Comparison of ENCODE assay signal across 10 cellular contexts in the genomic region with DNA sequence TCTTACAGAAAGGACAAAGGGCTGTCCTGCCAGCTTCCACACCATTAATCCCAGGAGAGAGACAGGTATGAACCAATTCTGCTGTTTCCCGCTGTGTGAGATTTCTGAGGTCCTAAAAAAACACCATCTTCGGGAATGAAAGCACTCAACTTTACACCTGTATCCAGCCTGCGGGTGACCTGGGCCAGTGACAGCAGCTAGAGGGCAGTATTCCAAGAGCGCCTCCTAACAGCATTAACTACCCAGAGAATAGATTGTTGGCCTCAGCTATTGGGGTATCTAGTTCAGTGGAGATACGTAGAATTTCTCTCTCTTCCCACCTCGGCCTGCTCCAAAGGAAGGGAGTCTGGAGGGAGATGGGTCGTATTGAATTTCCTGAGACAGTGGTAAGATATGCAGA. TPM values are rescaled to one million over a fixed set of nuclear protein-coding genes. Genes with fewer than 3 reads are reported as not detected.
DNase-seq lines count a peak whose midpoint lies in the region; ATAC-seq, FAIRE-seq and TF ChIP-seq lines count a peak whose summit lies in the region.
"Had no signal": no experiment of that assay in that cellular context is flagged by ENCODE, and none has a peak within 500 bp of the region (broad histone marks: within the 10 kb centered on the region; RNA-seq: fewer than 3 reads in every experiment).

No MANE protein-coding gene starts in this region.

- 81% methylated on average over 7 of the region's 7 CpGs for WGBS in GM12878 (ENCODE audit: insufficient coverage, insufficient replicate concordance, low lambda C conversion rate, missing lambda C conversion rate)

- RAD21 ChIA-PET in HCT116 (lab: Charles Lee; ENCODE audit: low non-redundant PET in 1 of 2, low total read pairs in 2 of 2, uncharacterized antibody in 2 of 2, unreplicated experiment in 2 of 2): no interaction called here
- RAD21 ChIA-PET in GM12878 (lab: Charles Lee; ENCODE audit: unreplicated experiment): interaction anchor here (1.1 kb wide), 1 partner anchor 21 kb away, joined by 3 read pairs; no protein-coding TSS in a partner anchor

- no peaks in the 10 kb centered on the region for H3K9me2 ChIP-seq in HCT116 (ENCODE audit: insufficient read depth)

- H3K9me3 ChIP-seq in HCT116 (ENCODE audit: control insufficient read depth in 1 of 2, insufficient read depth in 1 of 2, low read depth in 1 of 2, low read length in 2 of 2): no peaks in the 10 kb centered on the region
- H3K9me3 ChIP-seq in GM12878 (replicated peaks; ENCODE audit: control insufficient read depth, insufficient read depth, low read length): no peaks in the 10 kb centered on the region
- H3K9me3 ChIP-seq: gastrocnemius medialis had no signal

- TF ChIP-seq CTCF in CD14-positive monocyte (IDR thresholded peaks at IDR 0.05) (peak; percentile 23), HCT116 (IDR thresholded peaks at IDR 0.05 in 2 of 3, conservative IDR thresholded peaks at IDR 0.05 in 1 of 3; ENCODE audit: borderline replicate concordance in 1 of 3, insufficient read depth in 1 of 3, low read depth in 2 of 3, low read length in 2 of 3) (peak; percentile 52 to 84 (median 81); a peak in 5 of 6 replicates), GM12878 (IDR thresholded peaks at IDR 0.05 in 2 of 3, conservative IDR thresholded peaks at IDR 0.05 in 1 of 3; ENCODE audit: control insufficient read depth in 2 of 3, extremely low read depth in 1 of 3, insufficient read depth in 1 of 3, low read depth in 3 of 3, low read length in 3 of 3) (peak; percentile 35 to 46 (median 43)), kidney epithelial cell (IDR thresholded peaks at IDR 0.05; ENCODE audit: insufficient read depth, low read length, poor library complexity, severe bottlenecking) (peak; percentile 63)

- in situ Hi-C loops in GM12878 (cut with MboI): no loop called here

- no peaks in the 10 kb centered on the region for H3K27me3 Mint-ChIP-seq in CD14-positive monocyte (ENCODE audit: low read depth in 3 of 3)
- H3K27me3 Mint-ChIP-seq in activated T-cell treated with anti-CD3 and anti-CD28 coated beads, Interleukin-2, amount 50 U/mL, for 4 hours (ENCODE audit: low read depth): no peaks in the 10 kb centered on the region

- no peak for FAIRE-seq in GM12878 (lab: Jason Lieb, UNC)

- TF ChIP-seq POLR2A in HCT116 (IDR thresholded peaks at IDR 0.05; ENCODE audit: borderline replicate concordance, extremely low read depth, insufficient read depth, insufficient read length) (no peak), GM12878 (IDR thresholded peaks at IDR 0.05; ENCODE audit: low read depth, low read length) (no peak)

- no peak overlapping the region for H3K4me3 ChIP-seq in HCT116 (replicated peaks in 1 of 2; ENCODE audit: low read depth in 1 of 2, low read length in 2 of 2)
- H3K4me3 ChIP-seq in GM12878: no peak overlapping the region
- H3K4me3 ChIP-seq in kidney epithelial cell (ENCODE audit: low read depth, low read length): no peak overlapping the region
- H3K4me3 ChIP-seq: gastrocnemius medialis had no signal

- CTCF ChIA-PET in HCT116 (lab: Charles Lee): interaction anchor here (0.7 to 1.7 kb wide), 7 partner anchors 9 to 342 kb away, joined by 3 to 5 read pairs (median 3); no protein-coding TSS in a partner anchor
- CTCF ChIA-PET in GM12878 (lab: Yijun Ruan, JAX): interaction anchor here (0.9 to 2.3 kb wide), 8 partner anchors 9 to 457 kb away, joined by 3 to 10 read pairs (median 4); no protein-coding TSS in a partner anchor

- no peak overlapping the region for H3K4me3 Mint-ChIP-seq in CD14-positive monocyte
- no peak overlapping the region for H3K4me3 Mint-ChIP-seq in activated T-cell treated with anti-CD3 and anti-CD28 coated beads, Interleukin-2, amount 50 U/mL, for 4 hours

- H3K9ac ChIP-seq in HCT116 (ENCODE audit: low read length): no peak overlapping the region
- no peak overlapping the region for H3K9ac ChIP-seq in GM12878 (ENCODE audit: control insufficient read depth, insufficient read depth, low read length)

- H2AFZ ChIP-seq in HCT116 (ENCODE audit: low read depth, low read length, poor library complexity, severe bottlenecking) (no peak overlapping the region), GM12878 (ENCODE audit: control insufficient read depth, low read depth, low read length) (no peak overlapping the region)

- H3K36me3 Mint-ChIP-seq in CD14-positive monocyte: peaks cover 29 to 64% of the 10 kb centered on the region in 2 donors
- peaks cover 1% of the 10 kb centered on the region for H3K36me3 Mint-ChIP-seq in activated T-cell treated with anti-CD3 and anti-CD28 coated beads, Interleukin-2, amount 50 U/mL, for 4 hours (ENCODE audit: insufficient read depth)

- intact Hi-C loops in CD14-positive monocyte (cut with micrococcal nuclease): no loop called here
- intact Hi-C loops in HCT116 (cut with micrococcal nuclease): no loop called here
- intact Hi-C loops in GM12878 (cut with micrococcal nuclease; ENCODE audit: unreplicated experiment): no loop called here

- H3K27ac ChIP-seq in HCT116 (ENCODE audit: low read depth, low read length) (no peak overlapping the region), GM12878 (ENCODE audit: control insufficient read depth, insufficient read depth) (no peak overlapping the region)
- H3K27ac ChIP-seq: gastrocnemius medialis had no signal

- POLR2A ChIA-PET in HCT116 (lab: Charles Lee): no interaction called here
- POLR2A ChIA-PET in GM12878 (lab: Charles Lee): interaction anchor here (0.5 to 0.6 kb wide), 3 partner anchors 574 to 652 kb away, joined by 3 read pairs; no protein-coding TSS in a partner anchor

- DNase-seq in CD14-positive monocyte (ENCODE audit: low spot score) (no peak), HCT116 (ENCODE audit: low read depth, low spot score) (no peak), GM12878 (ENCODE audit: low read depth, low spot score) (no peak), kidney epithelial cell (ENCODE audit: low read depth) (no peak), NCI-H1092 (lab: John Stamatoyannopoulos, UW) (no peak), HK-2 (ENCODE audit: unreplicated experiment) (no peak)
- no peak for DNase-seq in stimulated activated naive CD8-positive, alpha-beta T cell treated with anti-CD3 and anti-CD28 coated beads, Interleukin-15, Interleukin-2, amounts not matched to agents 100 U/mL and 50 U/mL, for 24 hours
- no peak for DNase-seq in activated T-cell treated with anti-CD3 and anti-CD28 coated beads, Interleukin-2, amount 50 U/mL, for 4 hours
- DNase-seq: gastrocnemius medialis, NCI-H2171 had no signal

- H3K27ac Mint-ChIP-seq in CD14-positive monocyte: no peak overlapping the region

- ATAC-seq in HCT116: peak; percentile 73
- ATAC-seq in GM12878: peak; percentile 62
- no peak for ATAC-seq in stimulated activated naive CD8-positive, alpha-beta T cell treated with anti-CD3 and anti-CD28 coated beads, Interleukin-15, Interleukin-2, amounts not matched to agents 100 U/mL and 50 U/mL, for 24 hours
- no peak for ATAC-seq in activated T-cell treated with anti-CD3 and anti-CD28 coated beads, Interleukin-2, amount 50 U/mL, for 4 hours
- ATAC-seq: gastrocnemius medialis had no signal

- H4K20me1 ChIP-seq in HCT116 (ENCODE audit: insufficient read depth) (peaks cover 3% of the 10 kb centered on the region; the same call in 1 of the 2 replicates), GM12878 (ENCODE audit: control insufficient read depth, insufficient read depth) (no peaks in the 10 kb centered on the region)

- H3K4me2 ChIP-seq in HCT116 (ENCODE audit: low read length) (no peak overlapping the region), GM12878 (ENCODE audit: control insufficient read depth, insufficient read depth) (no peak overlapping the region)

- no peaks in the 10 kb centered on the region for H3K4me1 Mint-ChIP-seq in CD14-positive monocyte
- no peaks in the 10 kb centered on the region for H3K4me1 Mint-ChIP-seq in activated T-cell treated with anti-CD3 and anti-CD28 coated beads, Interleukin-2, amount 50 U/mL, for 4 hours (ENCODE audit: low read depth)

- no peak for TF ChIP-seq EP300 in GM12878 (IDR thresholded peaks at IDR 0.05; ENCODE audit: borderline replicate concordance in 1 of 2, control insufficient read depth in 1 of 2, low read depth in 2 of 2, low read length in 2 of 2)

- H3K36me3 ChIP-seq in HCT116 (ENCODE audit: control insufficient read depth in 1 of 2, insufficient read depth in 2 of 2, low read length in 2 of 2) (peaks cover 9 to 12% of the 10 kb centered on the region in 2 experiments; a peak in 3 of 4 replicates), GM12878 (ENCODE audit: control insufficient read depth in 2 of 2, insufficient read depth in 2 of 2, low read length in 1 of 2) (peaks cover 3 to 9% of the 10 kb centered on the region in 2 experiments; a peak in 3 of 4 replicates), kidney epithelial cell (ENCODE audit: control insufficient read depth, insufficient read depth, low read length) (no peaks in the 10 kb centered on the region)
- H3K36me3 ChIP-seq: gastrocnemius medialis had no signal

- SMC1A ChIA-PET in GM12878 (lab: Charles Lee; ENCODE audit: uncharacterized antibody, unreplicated experiment): interaction anchor here (0.9 to 1.1 kb wide), 2 partner anchors 12 to 65 kb away, joined by 3 read pairs; no protein-coding TSS in a partner anchor

- no peaks in the 10 kb centered on the region for H3K9me3 Mint-ChIP-seq in CD14-positive monocyte
- no peaks in the 10 kb centered on the region for H3K9me3 Mint-ChIP-seq in activated T-cell treated with anti-CD3 and anti-CD28 coated beads, Interleukin-2, amount 50 U/mL, for 4 hours

- no TSS peak for BruUV-seq in HCT116 (replicated peaks; lab: Mats Ljungman, UMichigan)
- no TSS peak for BruUV-seq in GM12878 (replicated peaks; lab: Mats Ljungman, UMichigan)

- TF ChIP-seq RAD21 in HCT116 (IDR thresholded peaks at IDR 0.05; ENCODE audit: low read depth) (peak; percentile 45), GM12878 (IDR thresholded peaks at IDR 0.05; ENCODE audit: insufficient read depth, low read depth, low read length) (no peak)

- H3K4me1 ChIP-seq in HCT116 (ENCODE audit: control insufficient read depth in 1 of 2, insufficient read depth in 2 of 2, low read length in 2 of 2) (no peaks in the 10 kb centered on the region), GM12878 (ENCODE audit: control insufficient read depth, insufficient read depth, low read length) (no peaks in the 10 kb centered on the region)
- H3K4me1 ChIP-seq: gastrocnemius medialis had no signal

- H3K79me2 ChIP-seq in HCT116 (ENCODE audit: insufficient read depth, low read length) (no peaks in the 10 kb centered on the region), GM12878 (ENCODE audit: control insufficient read depth, insufficient read depth, low read length) (no peaks in the 10 kb centered on the region)

- H3K27me3 ChIP-seq in HCT116 (ENCODE audit: insufficient read depth, low read length): no peaks in the 10 kb centered on the region
- no peaks in the 10 kb centered on the region for H3K27me3 ChIP-seq in GM12878 (replicated peaks in 1 of 2; ENCODE audit: control insufficient read depth in 2 of 2, insufficient read depth in 2 of 2, low read length in 1 of 2)
- H3K27me3 ChIP-seq in kidney epithelial cell (ENCODE audit: control insufficient read depth, insufficient read depth, low read length): no peaks in the 10 kb centered on the region
- H3K27me3 ChIP-seq: gastrocnemius medialis had no signal

RNA-seq across cellular contexts. Expression of gene WDR76, which starts 55.1 kb away (rescaled TPM):
- polyA plus RNA-seq in CD14-positive monocyte: under 1 TPM; 0.40 to 0.91 TPM
- 33.0 TPM for total RNA-seq in HCT116 (2021; ENCODE audit: unreplicated experiment)
- 6.7 and 10.5 TPM in 2 replicates for polyA plus RNA-seq in HCT116 (2012)
- total RNA-seq in GM12878 (2013; cell fraction: nucleolus; rRNA removed): 55.7 and 69.0 TPM in 2 replicates
- 41.9 and 49.5 TPM in 2 replicates for total RNA-seq in GM12878 (2014; rRNA removed)
- total RNA-seq in GM12878 (2014; rRNA removed; fragmentation: Illumina TruSeq; extraction: Trizol): 59.7 and 63.2 TPM in 2 replicates
- 43.0 and 46.7 TPM in 2 replicates for total RNA-seq in GM12878 (2021)
- 7.9 TPM for polyA plus RNA-seq in GM12878 (2011; ENCODE audit: low read depth)
- 30.3 and 39.2 TPM in 2 replicates for polyA plus RNA-seq in GM12878 (2011; rRNA removed)
- 14.3 and 16.0 TPM in 2 replicates for polyA plus RNA-seq in GM12878 (2011; cell fraction: cytosol; rRNA removed)
- 11.8 and 18.0 TPM in 2 replicates for polyA plus RNA-seq in GM12878 (2011; cell fraction: nucleus; rRNA removed)
- 12.3 and 16.4 TPM in 2 replicates for polyA plus RNA-seq in GM12878 (2012)
- polyA plus RNA-seq in GM12878 (2014; fragmentation: Illumina TruSeq; extraction: Trizol): 58.3 and 74.3 TPM in 2 replicates
- polyA plus RNA-seq in GM12878 (2014; fragmentation: Nextera tagmentation; extraction: Ambion mirVana): 10 to 100 TPM in 1 of 2 experiments, 1 to 10 TPM in 1; 8.0 to 20.9 TPM
- 28.3 and 38.8 TPM in 2 replicates for polyA plus RNA-seq in GM12878 (2014; rRNA removed)
- polyA plus RNA-seq in GM12878 (2016; fragmentation: Nextera tagmentation; extraction: Ambion mirVana): 10 to 100 TPM; 22.0 to 27.4 TPM
- 28.0 and 28.6 TPM in 2 replicates for polyA minus RNA-seq in GM12878 (2011; rRNA and poly(A)+ RNA removed)
- 12.7 and 15.3 TPM in 2 replicates for polyA minus RNA-seq in GM12878 (2011; cell fraction: cytosol; rRNA and poly(A)+ RNA removed)
- 7.5 and 9.0 TPM in 2 replicates for polyA minus RNA-seq in GM12878 (2011; cell fraction: nucleus; rRNA and poly(A)+ RNA removed)
- 2.1 and 4.5 TPM in 2 replicates for total RNA-seq in kidney epithelial cell
- total RNA-seq in activated T-cell treated with anti-CD3 and anti-CD28 coated beads, Interleukin-2, amount 50 U/mL, for 4 hours: 10 to 100 TPM; 37.1 to 44.8 (median 39.2) TPM

RNA-seq across cellular contexts. Expression of gene MFAP1, which starts 57.5 kb away (rescaled TPM):
- 1 to 10 TPM; 3.7 TPM for polyA plus RNA-seq in CD14-positive monocyte
- total RNA-seq in HCT116 (2021; ENCODE audit: unreplicated experiment): 32.7 TPM
- 21.2 and 26.6 TPM in 2 replicates for polyA plus RNA-seq in HCT116 (2012)
- 23.9 and 25.1 TPM in 2 replicates for total RNA-seq in GM12878 (2013; cell fraction: nucleolus; rRNA removed)
- 24.5 and 33.1 TPM in 2 replicates for total RNA-seq in GM12878 (2014; rRNA removed)
- total RNA-seq in GM12878 (2014; rRNA removed; fragmentation: Illumina TruSeq; extraction: Trizol): 61.5 and 66.1 TPM in 2 replicates
- total RNA-seq in GM12878 (2021): 35.8 and 37.0 TPM in 2 replicates
- 31.1 TPM for polyA plus RNA-seq in GM12878 (2011; ENCODE audit: low read depth)
- 43.1 and 57.9 TPM in 2 replicates for polyA plus RNA-seq in GM12878 (2011; rRNA removed)
- polyA plus RNA-seq in GM12878 (2011; cell fraction: cytosol; rRNA removed): 26.9 and 28.4 TPM in 2 replicates
- polyA plus RNA-seq in GM12878 (2011; cell fraction: nucleus; rRNA removed): 20.4 and 30.3 TPM in 2 replicates
- polyA plus RNA-seq in GM12878 (2012): 31.3 and 39.7 TPM in 2 replicates
- polyA plus RNA-seq in GM12878 (2014; fragmentation: Illumina TruSeq; extraction: Trizol): 67.3 and 72.4 TPM in 2 replicates
- 10 to 100 TPM; 34.9 to 51.6 TPM for polyA plus RNA-seq in GM12878 (2014; fragmentation: Nextera tagmentation; extraction: Ambion mirVana)
- 23.9 and 33.0 TPM in 2 replicates for polyA plus RNA-seq in GM12878 (2014; rRNA removed)
- 10 to 100 TPM; 54.8 to 58.6 TPM for polyA plus RNA-seq in GM12878 (2016; fragmentation: Nextera tagmentation; extraction: Ambion mirVana)
- polyA minus RNA-seq in GM12878 (2011; rRNA and poly(A)+ RNA removed): 29.1 and 30.1 TPM in 2 replicates
- 11.0 and 18.3 TPM in 2 replicates for polyA minus RNA-seq in GM12878 (2011; cell fraction: cytosol; rRNA and poly(A)+ RNA removed)
- polyA minus RNA-seq in GM12878 (2011; cell fraction: nucleus; rRNA and poly(A)+ RNA removed): 8.5 and 13.1 TPM in 2 replicates
- 25.5 and 28.6 TPM in 2 replicates for total RNA-seq in kidney epithelial cell
- total RNA-seq in activated T-cell treated with anti-CD3 and anti-CD28 coated beads, Interleukin-2, amount 50 U/mL, for 4 hours: 10 to 100 TPM; 37.0 to 38.0 (median 37.4) TPM

Comparison
In these comparisons a context has a peak if more than half of its experiments do, and no peak if none do; other contexts are left out.
1. CTCF ChIP-seq: peak in every context shown above with its lines; median percentile 81 in HCT116; 63 in kidney epithelial cell; 43 in GM12878; 23 in CD14-positive monocyte.
2. ATAC-seq: peak in HCT116 (single experiment) and GM12878 (single experiment); none in stimulated activated naive CD8-positive, alpha-beta T cell treated with anti-CD3 and anti-CD28 coated beads, Interleukin-15, Interleukin-2, amounts not matched to agents 100 U/mL and 50 U/mL, for 24 hours (single experiment) and activated T-cell treated with anti-CD3 and anti-CD28 coated beads, Interleukin-2, amount 50 U/mL, for 4 hours (0 of 2).